In the genomic region with DNA sequence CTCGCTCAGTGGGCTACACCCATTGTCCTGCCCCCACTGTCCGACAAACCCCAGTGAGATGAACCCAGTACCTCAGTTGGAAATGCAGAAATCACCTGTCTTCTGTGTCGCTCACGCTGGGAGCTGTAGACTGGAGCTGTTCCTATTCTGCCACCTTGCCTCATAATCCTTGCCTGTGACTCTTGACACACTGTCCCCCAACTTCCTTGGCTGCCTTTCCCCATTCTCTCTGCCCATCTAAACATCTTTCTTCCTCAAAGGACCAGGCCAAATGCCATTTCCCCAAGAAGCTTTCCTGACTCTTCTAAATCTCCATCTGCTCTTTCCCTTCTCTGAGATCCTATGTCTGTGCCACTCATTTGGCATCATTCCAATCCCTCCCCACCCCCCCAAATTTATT, we compare ENCODE assay signal across 19 cellular contexts. TPM values are rescaled to one million over a fixed set of nuclear protein-coding genes. Genes with fewer than 3 reads are reported as not detected.
DNase-seq lines count a peak whose midpoint lies in the region; ATAC-seq and TF ChIP-seq lines count a peak whose summit lies in the region.
"Had no signal": no experiment of that assay in that cellular context is flagged by ENCODE, and none has a peak within 500 bp of the region (broad histone marks: within the 10 kb centered on the region; RNA-seq: fewer than 3 reads in every experiment).

No MANE protein-coding gene starts in this region.

- H3K27ac Mint-ChIP-seq in Calu3 (ENCODE audit: unreplicated experiment) = no peak overlapping the region
- peak overlapping the region; percentile 91 for H3K27ac Mint-ChIP-seq in dendritic cell treated with granulocyte-macrophage colony-stimulating factor and Interleukin-4, amounts not matched to agents 40 ng/mL and 50 ng/mL, for 4 days
- H3K27ac Mint-ChIP-seq: CD4-positive, alpha-beta T cell had no signal

- no peaks in the 10 kb centered on the region for H3K36me3 ChIP-seq in upper lobe of right lung

- BruUV-seq in Calu3 (replicated peaks; lab: Mats Ljungman, UMichigan) = no TSS peak

- TF ChIP-seq CTCF in Calu3 (IDR thresholded peaks at IDR 0.05; ENCODE audit: unreplicated experiment) = no peak
- TF ChIP-seq CTCF in upper lobe of right lung (IDR thresholded peaks at IDR 0.05) = no peak

- peak overlapping the region; percentile 25 for H3K4me3 Mint-ChIP-seq in Calu3 (ENCODE audit: low read depth, unreplicated experiment)
- H3K4me3 Mint-ChIP-seq in dendritic cell treated with granulocyte-macrophage colony-stimulating factor and Interleukin-4, amounts not matched to agents 40 ng/mL and 50 ng/mL, for 4 days = no peak overlapping the region
- H3K4me3 Mint-ChIP-seq: CD4-positive, alpha-beta T cell; CD8-positive, alpha-beta memory T cell had no signal

- ATAC-seq in upper lobe of right lung = peak; percentile 67
- no peak for ATAC-seq in HG03354 (IDR thresholded peaks at IDR 0.05; ENCODE audit: poor library complexity, severe bottlenecking, unreplicated experiment)

- no peaks in the 10 kb centered on the region for H3K9me3 Mint-ChIP-seq in Calu3 (ENCODE audit: low read depth, unreplicated experiment)
- H3K9me3 Mint-ChIP-seq in dendritic cell treated with granulocyte-macrophage colony-stimulating factor and Interleukin-4, amounts not matched to agents 40 ng/mL and 50 ng/mL, for 4 days = no peaks in the 10 kb centered on the region
- H3K9me3 Mint-ChIP-seq: CD4-positive, alpha-beta T cell; CD8-positive, alpha-beta memory T cell had no signal

- no peak overlapping the region for H3K4me3 ChIP-seq in upper lobe of right lung
- H3K4me3 ChIP-seq: GM23248 had no signal

- H3K9me3 ChIP-seq in upper lobe of right lung = no peaks in the 10 kb centered on the region

- peaks cover 11% of the 10 kb centered on the region for H3K4me1 Mint-ChIP-seq in Calu3 (ENCODE audit: low read depth, unreplicated experiment)
- peaks cover 45% of the 10 kb centered on the region for H3K4me1 Mint-ChIP-seq in dendritic cell treated with granulocyte-macrophage colony-stimulating factor and Interleukin-4, amounts not matched to agents 40 ng/mL and 50 ng/mL, for 4 days (ENCODE audit: low read depth)
- H3K4me1 Mint-ChIP-seq: CD8-positive, alpha-beta memory T cell had no signal

- no peaks in the 10 kb centered on the region for H3K4me1 ChIP-seq in upper lobe of right lung

- DNase-seq in Calu3 = no peak
- no peak for DNase-seq in upper lobe of right lung
- DNase-seq in NCI-H2107 treated with DMSO at 0.1 percent for 48 hours (lab: John Stamatoyannopoulos, UW; ENCODE audit: unreplicated experiment) = no peak
- DNase-seq in substantia nigra (lab: John Stamatoyannopoulos, UW) = no peak
- DNase-seq: C1 segment of cervical spinal cord; CD4-positive, alpha-beta T cell; CD8-positive, alpha-beta memory T cell; DMS53; DMS79 treated with DMSO at 0.1 percent for 48 hours; GM23248; H7; HCEC 1CT had no signal

- intact Hi-C loops in Calu3 (cut with micrococcal nuclease; ENCODE audit: unreplicated experiment) = no loop called here
- intact Hi-C loops in dendritic cell treated with granulocyte-macrophage colony-stimulating factor and Interleukin-4, amounts not matched to agents 40 ng/mL and 50 ng/mL, for 4 days (cut with micrococcal nuclease) = no loop called here
- intact Hi-C loops in upper lobe of right lung (cut with DNase I) = no loop called here

- no peaks in the 10 kb centered on the region for H3K36me3 Mint-ChIP-seq in Calu3 (ENCODE audit: insufficient read depth, unreplicated experiment)
- no peaks in the 10 kb centered on the region for H3K36me3 Mint-ChIP-seq in dendritic cell treated with granulocyte-macrophage colony-stimulating factor and Interleukin-4, amounts not matched to agents 40 ng/mL and 50 ng/mL, for 4 days (ENCODE audit: low read depth)

- CTCF ChIA-PET in Calu3 (lab: Charles Lee) = interaction anchor here (1.6 kb wide), 1 partner anchor 27 kb away, joined by 3 read pairs; no protein-coding TSS in a partner anchor

- no peaks in the 10 kb centered on the region for H3K27me3 ChIP-seq in upper lobe of right lung

- H3K27me3 Mint-ChIP-seq in Calu3 (ENCODE audit: unreplicated experiment) = peaks cover 20% of the 10 kb centered on the region
- H3K27me3 Mint-ChIP-seq in dendritic cell treated with granulocyte-macrophage colony-stimulating factor and Interleukin-4, amounts not matched to agents 40 ng/mL and 50 ng/mL, for 4 days = no peaks in the 10 kb centered on the region

- H3K27ac ChIP-seq in upper lobe of right lung (no peak overlapping the region), substantia nigra (ENCODE audit: low read depth, low read length, poor library complexity, severe bottlenecking) (no peak overlapping the region)
- H3K27ac ChIP-seq: GM23248 had no signal

RNA-seq across cellular contexts. Expression of gene CD80, which starts 9.7 kb away (rescaled TPM):
- total RNA-seq in Calu3 (2022) = not detected in 2 replicates
- 7.9 TPM for total RNA-seq in upper lobe of right lung
- total RNA-seq: A172, A673, Daoy, G401, GM23248, H1, H7 had no signal

RNA-seq across cellular contexts. Expression of gene ADPRH, which starts 10.1 kb away (rescaled TPM):
- total RNA-seq in Calu3 (2022) (1.8 and 2.4 TPM in 2 replicates), upper lobe of right lung (26.5 TPM)
- total RNA-seq: G401 had no signal

RNA-seq across cellular contexts. Expression of gene PLA1A, which starts 28.5 kb away (rescaled TPM):
- 0.81 and 0.99 TPM in 2 replicates for total RNA-seq in Calu3 (2022)
- 37.6 TPM for total RNA-seq in upper lobe of right lung
- total RNA-seq: A172; A673; CD4-positive, alpha-beta T cell; Daoy; G401; GM23248; H1; H7 had no signal

Comparison
In these comparisons a context has a peak if more than half of its experiments do, and no peak if none do; other contexts are left out.
1. RNA of gene PLA1A, which starts 28.5 kb away (total RNA-seq): 37.6 TPM in upper lobe of right lung (single experiment); 0.81 to 0.99 TPM in Calu3; every median in the first group is over 10 times any median in the second.